ENCODE assay signal across 13 cellular contexts in genomic region chr9:115650768-115651167, GRCh38.
DNase-seq lines count a peak whose midpoint lies in the region; ATAC-seq, FAIRE-seq and TF ChIP-seq lines count a peak whose summit lies in the region.
"Had no signal": no experiment of that assay in that cellular context is flagged by ENCODE, and none has a peak within 500 bp of the region (broad histone marks: within the 10 kb centered on the region; RNA-seq: fewer than 3 reads in every experiment).

No MANE protein-coding gene starts in this region.

- no peaks in the 10 kb centered on the region for H3K27me3 Mint-ChIP-seq in astrocyte (ENCODE audit: low read depth, unreplicated experiment)

- TF ChIP-seq EP300 in suprapubic skin (IDR thresholded peaks at IDR 0.05), result no peak

- peaks cover 27% of the 10 kb centered on the region for H3K4me1 ChIP-seq in astrocyte (ENCODE audit: insufficient read depth, low read length)
- H3K4me1 ChIP-seq in hepatocyte (ENCODE audit: insufficient read depth), result no peaks in the 10 kb centered on the region
- H3K4me1 ChIP-seq in suprapubic skin, result no peaks in the 10 kb centered on the region

- peak; percentile 97 for DNase-seq in GM04503 (ENCODE audit: low read depth)
- peak; percentile 98 for DNase-seq in astrocyte (ENCODE audit: low read depth)
- DNase-seq in hepatocyte (ENCODE audit: low spot score), result no peak
- no peak for DNase-seq in suprapubic skin (ENCODE audit: low spot score in 2 of 2)
- no peak for DNase-seq in activated effector memory CD4-positive, alpha-beta T cell treated with anti-CD3 and anti-CD28 coated beads, Interleukin-2, amount 50 U/mL, for 16 hours
- DNase-seq in NCI-H2196 (lab: John Stamatoyannopoulos, UW; ENCODE audit: unreplicated experiment), result no peak
- DNase-seq in midbrain (lab: John Stamatoyannopoulos, UW), result no peak
- DNase-seq: activated CD4-positive, alpha-beta T cell treated with anti-CD3 and anti-CD28 coated beads, Interleukin-2, amount 50 U/mL, for 1 hour; activated gamma-delta T cell treated with Interleukin-2 at 50 U/mL for 16 hours; KG1 had no signal

- ATAC-seq in HG02642 (IDR thresholded peaks at IDR 0.05; ENCODE audit: poor library complexity, unreplicated experiment), result no peak

- H3K4me3 ChIP-seq in astrocyte (ENCODE audit: insufficient read depth, low read depth, low read length) (no peak overlapping the region), hepatocyte (no peak overlapping the region), suprapubic skin (no peak overlapping the region)
- H3K4me3 ChIP-seq: GM12878, skin epidermis had no signal

- H3K36me3 ChIP-seq in astrocyte (ENCODE audit: insufficient read depth, low read length) (no peaks in the 10 kb centered on the region), hepatocyte (replicated peaks; ENCODE audit: insufficient read depth, low read depth) (no peaks in the 10 kb centered on the region), suprapubic skin (no peaks in the 10 kb centered on the region)

- peak overlapping the region; percentile 97 for H3K27ac Mint-ChIP-seq in astrocyte (ENCODE audit: unreplicated experiment)

- TF ChIP-seq POLR2A in suprapubic skin (IDR thresholded peaks at IDR 0.05), result no peak

- TF ChIP-seq CTCF in astrocyte (IDR thresholded peaks at IDR 0.05; ENCODE audit: insufficient read depth, low read depth, low read length) (no peak), hepatocyte (IDR thresholded peaks at IDR 0.05; ENCODE audit: poor library complexity) (no peak), suprapubic skin (IDR thresholded peaks at IDR 0.05) (no peak)

- H3K4me2 ChIP-seq in astrocyte (ENCODE audit: low read length) (peak overlapping the region; percentile 61), hepatocyte (no peak overlapping the region)

- peak overlapping the region; percentile 82 for H3K9ac ChIP-seq in astrocyte (ENCODE audit: low read length)

- H2AFZ ChIP-seq in astrocyte (ENCODE audit: low read depth, low read length) (no peak overlapping the region), hepatocyte (no peak overlapping the region)

- H3K27ac ChIP-seq in astrocyte (ENCODE audit: low read depth, low read length), result peak overlapping the region; percentile 98
- H3K27ac ChIP-seq in hepatocyte, result peak overlapping the region; percentile 83
- peak overlapping the region; percentile 43 for H3K27ac ChIP-seq in suprapubic skin

- peaks cover 36% of the 10 kb centered on the region for H3K4me1 Mint-ChIP-seq in astrocyte (ENCODE audit: low read depth, unreplicated experiment)

- no peak overlapping the region for H3K4me3 Mint-ChIP-seq in astrocyte (ENCODE audit: unreplicated experiment)

- H3K79me2 ChIP-seq in astrocyte (ENCODE audit: insufficient read depth, low read length) (no peaks in the 10 kb centered on the region), hepatocyte (no peaks in the 10 kb centered on the region)

- H3K36me3 Mint-ChIP-seq in astrocyte (ENCODE audit: low read depth, unreplicated experiment), result no peaks in the 10 kb centered on the region

- H3K9me3 Mint-ChIP-seq in astrocyte (ENCODE audit: unreplicated experiment), result no peaks in the 10 kb centered on the region

- no peaks in the 10 kb centered on the region for H3K9me2 ChIP-seq in hepatocyte (replicated peaks; ENCODE audit: insufficient read depth)

- H4K20me1 ChIP-seq in astrocyte (ENCODE audit: insufficient read depth, low read length) (no peaks in the 10 kb centered on the region), hepatocyte (ENCODE audit: insufficient read depth, poor library complexity, severe bottlenecking) (no peaks in the 10 kb centered on the region)

- H3K27me3 ChIP-seq in astrocyte (ENCODE audit: insufficient read depth, low read length), result no peaks in the 10 kb centered on the region
- no peaks in the 10 kb centered on the region for H3K27me3 ChIP-seq in hepatocyte
- H3K27me3 ChIP-seq in suprapubic skin, result no peaks in the 10 kb centered on the region

- peaks cover 2% of the 10 kb centered on the region for H3K9me3 ChIP-seq in astrocyte (ENCODE audit: insufficient read depth, low read depth, low read length)
- H3K9me3 ChIP-seq in hepatocyte (ENCODE audit: low read depth), result no peaks in the 10 kb centered on the region
- no peaks in the 10 kb centered on the region for H3K9me3 ChIP-seq in suprapubic skin

- peak; percentile 97 for FAIRE-seq in astrocyte (lab: Jason Lieb, UNC)
- FAIRE-seq: GM12878 had no signal

Comparison
In these comparisons a context has a peak if more than half of its experiments do, and no peak if none do; other contexts are left out.
1. DNase-seq: peak in GM04503 (single experiment) and astrocyte (single experiment); none in hepatocyte (single experiment), suprapubic skin (0 of 2), activated effector memory CD4-positive, alpha-beta T cell treated with anti-CD3 and anti-CD28 coated beads, Interleukin-2, amount 50 U/mL, for 16 hours (single experiment), NCI-H2196 (single experiment) and midbrain (single experiment).
2. H3K27ac ChIP-seq: peak in every context shown above with its lines; median percentile 98 in astrocyte; 83 in hepatocyte; 43 in suprapubic skin.